Comparison of ENCODE assay signal across 13 cellular contexts in genomic region chr15:33654859-33655258, GRCh38.
DNase-seq lines count a peak whose midpoint lies in the region; ATAC-seq and TF ChIP-seq lines count a peak whose summit lies in the region.
"Had no signal": no experiment of that assay in that cellular context is flagged by ENCODE, and none has a peak within 500 bp of the region (broad histone marks: within the 10 kb centered on the region; RNA-seq: fewer than 3 reads in every experiment).

No MANE protein-coding gene starts in this region.

- DNase-seq in NCI-H748 (lab: John Stamatoyannopoulos, UW; ENCODE audit: unreplicated experiment) (peak; percentile 2), NCI-H748 treated with DMSO at 0.1 percent for 48 hours (lab: John Stamatoyannopoulos, UW) (no peak), NCI-H2171 (lab: John Stamatoyannopoulos, UW) (peak; percentile 20), epithelial cell of proximal tubule (ENCODE audit: low read depth) (peak; percentile 31), gastrocnemius medialis (peak in 1 of 2 donors; percentile 34), NCI-H128 (lab: John Stamatoyannopoulos, UW; ENCODE audit: unreplicated experiment) (no peak)
- DNase-seq: activated CD4-positive, CD25-positive, alpha-beta regulatory T cell; activated naive CD4-positive, alpha-beta T cell treated with anti-CD3 and anti-CD28 coated beads, Interleukin-2, amount 50 U/mL, for 16 hours; NCI-H345; stimulated activated CD4-positive, alpha-beta T cell treated with anti-CD3 and anti-CD28 coated beads, Interleukin-1b, Interleukin-23, amount 100 ng/mL, for 48 hours had no signal

- H3K36me3 ChIP-seq in gastrocnemius medialis: no peaks in the 10 kb centered on the region

- no peaks in the 10 kb centered on the region for H3K27me3 ChIP-seq in gastrocnemius medialis

- no peak for TF ChIP-seq POLR2A in gastrocnemius medialis (IDR thresholded peaks at IDR 0.05)

- H3K27ac ChIP-seq in gastrocnemius medialis: peak overlapping the region in 1 of 4 donors; percentile 25

- no peak overlapping the region for H3K4me3 ChIP-seq in epithelial cell of proximal tubule (ENCODE audit: low read depth, low read length)
- no peak overlapping the region for H3K4me3 ChIP-seq in gastrocnemius medialis
- H3K4me3 ChIP-seq: lung had no signal

- no peaks in the 10 kb centered on the region for H3K9me3 ChIP-seq in gastrocnemius medialis

- intact Hi-C loops in gastrocnemius medialis (cut with DNase I; ENCODE audit: low total_unique reads): no loop called here

- no peaks in the 10 kb centered on the region for H3K4me1 ChIP-seq in gastrocnemius medialis

- ATAC-seq in gastrocnemius medialis: peak; percentile 11 to 40
- ATAC-seq in HG02884 (IDR thresholded peaks at IDR 0.05; ENCODE audit: unreplicated experiment): no peak
- no peak for ATAC-seq in HG03159 (IDR thresholded peaks at IDR 0.05; ENCODE audit: unreplicated experiment)

- TF ChIP-seq CTCF in epithelial cell of proximal tubule (conservative IDR thresholded peaks at IDR 0.05; ENCODE audit: low read depth, low read length): peak; percentile 61
- no peak for TF ChIP-seq CTCF in gastrocnemius medialis (IDR thresholded peaks at IDR 0.05 in 4 of 5, conservative IDR thresholded peaks at IDR 0.05 in 1 of 5)

- in situ Hi-C loops in gastrocnemius medialis (cut with MboI; ENCODE audit: low sequenced_read_pairs in 4 of 4): no loop called here

Comparison
In these comparisons a context has a peak if more than half of its experiments do, and no peak if none do; other contexts are left out.
1. DNase-seq: peak in NCI-H748 (single experiment), NCI-H2171 (single experiment) and epithelial cell of proximal tubule (single experiment); none in NCI-H748 treated with DMSO at 0.1 percent for 48 hours (single experiment) and NCI-H128 (single experiment).
2. ATAC-seq: peak in gastrocnemius medialis (2 of 2); none in HG02884 (single experiment) and HG03159 (single experiment).